ENCODE assay signal across 15 cellular contexts in genomic region chr2:162537651-162538050, GRCh38.
DNase-seq lines count a peak whose midpoint lies in the region; ATAC-seq, FAIRE-seq and TF ChIP-seq lines count a peak whose summit lies in the region.
"Had no signal": no experiment of that assay in that cellular context is flagged by ENCODE, and none has a peak within 500 bp of the region (broad histone marks: within the 10 kb centered on the region; RNA-seq: fewer than 3 reads in every experiment).

No MANE protein-coding gene starts in this region.

- H3K4me2 ChIP-seq in astrocyte (ENCODE audit: low read length), result no peak overlapping the region
- H3K4me2 ChIP-seq: BLaER1 had no signal

- H3K9me3 Mint-ChIP-seq in astrocyte (ENCODE audit: unreplicated experiment), result no peaks in the 10 kb centered on the region
- H3K9me3 Mint-ChIP-seq in activated naive CD4-positive, alpha-beta T cell treated with anti-CD3 and anti-CD28 coated beads, Interleukin-2, amount 50 U/mL, for 72 hours, result peaks cover 0 to 5% of the 10 kb centered on the region in 2 donors
- H3K9me3 Mint-ChIP-seq: CD8-positive, alpha-beta memory T cell had no signal

- FAIRE-seq in astrocyte (lab: Jason Lieb, UNC), result no peak
- FAIRE-seq: HepG2, HTR-8/SVneo had no signal

- no peaks in the 10 kb centered on the region for H3K79me2 ChIP-seq in astrocyte (ENCODE audit: insufficient read depth, low read length)

- TF ChIP-seq CTCF in astrocyte (IDR thresholded peaks at IDR 0.05; ENCODE audit: insufficient read depth, low read depth, low read length), result no peak

- no peaks in the 10 kb centered on the region for H3K36me3 Mint-ChIP-seq in astrocyte (ENCODE audit: low read depth, unreplicated experiment)
- H3K36me3 Mint-ChIP-seq in activated naive CD4-positive, alpha-beta T cell treated with anti-CD3 and anti-CD28 coated beads, Interleukin-2, amount 50 U/mL, for 72 hours, result no peaks in the 10 kb centered on the region
- H3K36me3 Mint-ChIP-seq: CD8-positive, alpha-beta memory T cell had no signal

- H3K27ac ChIP-seq in astrocyte (ENCODE audit: low read depth, low read length), result no peak overlapping the region
- H3K27ac ChIP-seq: BLaER1, GM23248 had no signal

- no peak for ATAC-seq in activated naive CD4-positive, alpha-beta T cell treated with anti-CD3 and anti-CD28 coated beads, Interleukin-2, amount 50 U/mL, for 72 hours
- ATAC-seq: HepG2 had no signal

- H3K4me3 Mint-ChIP-seq in astrocyte (ENCODE audit: unreplicated experiment), result no peak overlapping the region
- H3K4me3 Mint-ChIP-seq: CD8-positive, alpha-beta memory T cell had no signal

- no peaks in the 10 kb centered on the region for H3K9me3 ChIP-seq in astrocyte (ENCODE audit: insufficient read depth, low read depth, low read length)
- H3K9me3 ChIP-seq: BLaER1, Caco-2 had no signal

- H3K27me3 ChIP-seq in astrocyte (ENCODE audit: insufficient read depth, low read length), result no peaks in the 10 kb centered on the region
- H3K27me3 ChIP-seq: BLaER1 had no signal

- H3K36me3 ChIP-seq in astrocyte (ENCODE audit: insufficient read depth, low read length), result no peaks in the 10 kb centered on the region
- H3K36me3 ChIP-seq: BLaER1 had no signal

- H3K27ac Mint-ChIP-seq in astrocyte (ENCODE audit: unreplicated experiment), result no peak overlapping the region
- no peak overlapping the region for H3K27ac Mint-ChIP-seq in activated naive CD4-positive, alpha-beta T cell treated with anti-CD3 and anti-CD28 coated beads, Interleukin-2, amount 50 U/mL, for 72 hours
- H3K27ac Mint-ChIP-seq: CD8-positive, alpha-beta memory T cell had no signal

- H3K4me1 Mint-ChIP-seq in astrocyte (ENCODE audit: low read depth, unreplicated experiment), result no peaks in the 10 kb centered on the region
- H3K4me1 Mint-ChIP-seq: CD8-positive, alpha-beta memory T cell had no signal

- H4K20me1 ChIP-seq in astrocyte (ENCODE audit: insufficient read depth, low read length), result no peaks in the 10 kb centered on the region
- H4K20me1 ChIP-seq: BLaER1 had no signal

- DNase-seq in HCEC 1CT, result peak; percentile 54
- DNase-seq in astrocyte (ENCODE audit: low read depth), result peak; percentile 56
- peak; percentile 28 for DNase-seq in iris pigment epithelial cell (ENCODE audit: low read depth)
- no peak for DNase-seq in NCI-H2107 treated with DMSO at 0.1 percent for 48 hours (lab: John Stamatoyannopoulos, UW; ENCODE audit: unreplicated experiment)
- no peak for DNase-seq in activated naive CD4-positive, alpha-beta T cell treated with anti-CD3 and anti-CD28 coated beads, Interleukin-2, amount 50 U/mL, for 72 hours (ENCODE audit: low spot score in 2 of 2)
- no peak for DNase-seq in activated CD4-positive, alpha-beta T cell treated with anti-CD3 and anti-CD28 coated beads, Interleukin-2, amount 50 U/mL, for 1 hour
- no peak for DNase-seq in SKM-1 treated with dmso at 0.1 percent for 144 hours (lab: John Stamatoyannopoulos, UW; ENCODE audit: unreplicated experiment)
- DNase-seq: Caco-2; CD8-positive, alpha-beta memory T cell; DND-41; GM23248; H7 had no signal

- H3K27me3 Mint-ChIP-seq in astrocyte (ENCODE audit: low read depth, unreplicated experiment), result no peaks in the 10 kb centered on the region
- H3K27me3 Mint-ChIP-seq: CD8-positive, alpha-beta memory T cell had no signal

- no peak overlapping the region for H2AFZ ChIP-seq in astrocyte (ENCODE audit: low read depth, low read length)
- H2AFZ ChIP-seq: GM23248 had no signal

- no peak overlapping the region for H3K4me3 ChIP-seq in astrocyte (ENCODE audit: insufficient read depth, low read depth, low read length)
- H3K4me3 ChIP-seq: BLaER1, GM23248 had no signal

- peaks cover 6% of the 10 kb centered on the region for H3K4me1 ChIP-seq in astrocyte (ENCODE audit: insufficient read depth, low read length)
- H3K4me1 ChIP-seq: BLaER1, Caco-2 had no signal

- H3K9ac ChIP-seq in astrocyte (ENCODE audit: low read length), result no peak overlapping the region
- H3K9ac ChIP-seq: BLaER1, GM23248 had no signal

Comparison
In these comparisons a context has a peak if more than half of its experiments do, and no peak if none do; other contexts are left out.
1. DNase-seq: peak in HCEC 1CT (single experiment), astrocyte (single experiment) and iris pigment epithelial cell (single experiment); none in NCI-H2107 treated with DMSO at 0.1 percent for 48 hours (single experiment), activated naive CD4-positive, alpha-beta T cell treated with anti-CD3 and anti-CD28 coated beads, Interleukin-2, amount 50 U/mL, for 72 hours (0 of 2), activated CD4-positive, alpha-beta T cell treated with anti-CD3 and anti-CD28 coated beads, Interleukin-2, amount 50 U/mL, for 1 hour (single experiment) and SKM-1 treated with dmso at 0.1 percent for 144 hours (single experiment).